40 cellular contexts compared by ENCODE assay signal in the genomic region with DNA sequence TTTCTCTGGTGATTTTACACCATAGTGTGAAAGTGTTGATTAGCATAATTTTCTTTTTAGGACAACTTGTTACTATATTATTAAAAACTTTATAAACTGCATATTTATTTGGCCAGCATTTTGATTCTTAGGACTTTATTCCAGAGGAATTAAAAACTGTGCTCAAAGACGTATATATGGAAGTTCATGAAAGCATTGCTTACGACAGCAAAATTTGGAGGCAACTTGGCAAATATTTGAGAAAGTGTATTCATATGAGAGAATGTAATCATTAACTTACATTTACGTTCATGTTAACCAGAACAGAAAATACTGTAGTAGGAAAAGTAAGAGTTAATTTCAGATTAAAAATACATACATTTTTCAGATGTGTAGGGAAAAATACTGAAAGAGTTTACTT.
"Had no signal": no experiment of that assay in that cellular context is flagged by ENCODE, and none has a peak within 500 bp of the region (broad histone marks: within the 10 kb centered on the region; RNA-seq: fewer than 3 reads in every experiment).

No MANE protein-coding gene starts in this region.

- H3K27ac Mint-ChIP-seq: activated naive CD4-positive, alpha-beta T cell treated with anti-CD3 and anti-CD28 coated beads for 36 hours; activated naive CD4-positive, alpha-beta T cell treated with anti-CD3 and anti-CD28 coated beads, Interleukin-2, amount 10 ng/mL, durations not matched to agents 7 days and 5 days; activated naive CD4-positive, alpha-beta T cell treated with anti-CD3 and anti-CD28 coated beads, Interleukin-2, amount 50 U/mL, for 24 hours; activated naive CD4-positive, alpha-beta T cell treated with anti-CD3 and anti-CD28 coated beads, Interleukin-2, amount 50 U/mL, for 72 hours; activated naive CD8-positive, alpha-beta T cell; activated naive CD8-positive, alpha-beta T cell treated with anti-CD3 and anti-CD28 coated beads for 36 hours; activated naive CD8-positive, alpha-beta T cell treated with anti-CD3 and anti-CD28 coated beads, Interleukin-2, amount 10 ng/mL, durations not matched to agents 7 days and 5 days; activated naive CD8-positive, alpha-beta T cell treated with anti-CD3 and anti-CD28 coated beads, Interleukin-2, amount 50 U/mL, for 24 hours; activated T-cell treated with anti-CD3 and anti-CD28 coated beads, Interleukin-2, amount 50 U/mL, for 24 hours; activated T-cell treated with anti-CD3 and anti-CD28 coated beads, Interleukin-2, amount 50 U/mL, for 72 hours; activated T-helper 1 cell treated with anti-CD3 and anti-CD28 coated beads, Interleukin-12 subunit alpha, Interleukin-12 subunit beta, Interleukin-2, Interleukin-4 antibody, amounts not matched to agents 30 ng/mL and 10 ng/mL and 1 ng/mL, durations not matched to agents 14 hours and 24 hours and 36 hours; activated T-helper 17 cell treated with anti-CD3 and anti-CD28 coated beads, Interleukin-2, amount 50 U/mL, for 72 hours; activated T-helper 2 cell treated with anti-CD3 and anti-CD28 coated beads, Interferon-gamma antibody, Interleukin-2, Interleukin-4, amounts not matched to agents 10 μg/mL and 5 μg/mL and 100 μg/mL, durations not matched to agents 14 hours and 24 hours and 36 hours; brain had no signal

- FAIRE-seq: astrocyte, bronchial epithelial cell had no signal

- H3K4me3 Mint-ChIP-seq: activated naive CD4-positive, alpha-beta T cell treated with anti-CD3 and anti-CD28 coated beads for 36 hours; activated naive CD4-positive, alpha-beta T cell treated with anti-CD3 and anti-CD28 coated beads, Interleukin-2, amount 10 ng/mL, durations not matched to agents 7 days and 5 days; activated naive CD4-positive, alpha-beta T cell treated with anti-CD3 and anti-CD28 coated beads, Interleukin-2, amount 50 U/mL, for 24 hours; activated naive CD8-positive, alpha-beta T cell; activated naive CD8-positive, alpha-beta T cell treated with anti-CD3 and anti-CD28 coated beads for 36 hours; activated naive CD8-positive, alpha-beta T cell treated with anti-CD3 and anti-CD28 coated beads, Interleukin-2, amount 10 ng/mL, durations not matched to agents 7 days and 5 days; activated naive CD8-positive, alpha-beta T cell treated with anti-CD3 and anti-CD28 coated beads, Interleukin-2, amount 50 U/mL, for 24 hours; activated T-cell treated with anti-CD3 and anti-CD28 coated beads, Interleukin-2, amount 50 U/mL, for 24 hours; activated T-cell treated with anti-CD3 and anti-CD28 coated beads, Interleukin-2, amount 50 U/mL, for 4 hours; activated T-cell treated with anti-CD3 and anti-CD28 coated beads, Interleukin-2, amount 50 U/mL, for 72 hours; activated T-helper 1 cell treated with anti-CD3 and anti-CD28 coated beads, Interleukin-12 subunit alpha, Interleukin-12 subunit beta, Interleukin-2, Interleukin-4 antibody, amounts not matched to agents 30 ng/mL and 10 ng/mL and 1 ng/mL, durations not matched to agents 14 hours and 24 hours and 36 hours; activated T-helper 17 cell treated with anti-CD3 and anti-CD28 coated beads, Interleukin-2, amount 50 U/mL, for 72 hours; brain; central memory CD8-positive, alpha-beta T cell had no signal

- DNase-seq: activated effector memory CD4-positive, alpha-beta T cell treated with anti-CD3 and anti-CD28 coated beads, Interleukin-2, amount 50 U/mL, for 16 hours; activated effector memory CD4-positive, alpha-beta T cell treated with Interleukin-2 at 50 U/mL for 16 hours; activated gamma-delta T cell; activated gamma-delta T cell treated with Interleukin-2 at 50 U/mL for 16 hours; activated naive CD4-positive, alpha-beta T cell; activated naive CD4-positive, alpha-beta T cell treated with anti-CD3 and anti-CD28 coated beads for 36 hours; activated naive CD4-positive, alpha-beta T cell treated with anti-CD3 and anti-CD28 coated beads, Interleukin-2, amount 10 ng/mL, durations not matched to agents 7 days and 5 days; activated naive CD4-positive, alpha-beta T cell treated with anti-CD3 and anti-CD28 coated beads, Interleukin-2, amount 50 U/mL, for 16 hours; activated naive CD4-positive, alpha-beta T cell treated with Interleukin-2 at 50 U/mL for 16 hours; activated naive CD8-positive, alpha-beta T cell treated with anti-CD3 and anti-CD28 coated beads for 36 hours; activated naive CD8-positive, alpha-beta T cell treated with anti-CD3 and anti-CD28 coated beads, Interleukin-2, amount 10 ng/mL, durations not matched to agents 7 days and 5 days; activated naive CD8-positive, alpha-beta T cell treated with anti-CD3 and anti-CD28 coated beads, Interleukin-2, amount 50 U/mL, for 24 hours; activated T-cell treated with anti-CD3 and anti-CD28 coated beads, Interleukin-2, amount 50 U/mL, for 1 hour; activated T-cell treated with anti-CD3 and anti-CD28 coated beads, Interleukin-2, amount 50 U/mL, for 24 hours; activated T-cell treated with anti-CD3 and anti-CD28 coated beads, Interleukin-2, amount 50 U/mL, for 4 hours; activated T-cell treated with anti-CD3 and anti-CD28 coated beads, Interleukin-2, amount 50 U/mL, for 48 hours; activated T-cell treated with anti-CD3 and anti-CD28 coated beads, Interleukin-2, amount 50 U/mL, for 72 hours; adrenal gland; amniotic stem cell; amygdala; anterior cingulate cortex; aorta; body of pancreas; brain microvascular endothelial cell; caudate nucleus; central memory CD4-positive, alpha-beta T cell; cerebellar nuclear complex had no signal

- ATAC-seq: activated naive CD4-positive, alpha-beta T cell treated with anti-CD3 and anti-CD28 coated beads, Interleukin-2, amount 50 U/mL, for 72 hours; activated naive CD8-positive, alpha-beta T cell treated with anti-CD3 and anti-CD28 coated beads, Interleukin-2, amount 50 U/mL, for 24 hours; activated T-cell treated with anti-CD3 and anti-CD28 coated beads, Interleukin-2, amount 50 U/mL, for 4 hours; activated T-cell treated with anti-CD3 and anti-CD28 coated beads, Interleukin-2, amount 50 U/mL, for 72 hours; activated T-helper 17 cell treated with anti-CD3 and anti-CD28 coated beads, Interleukin-2, amount 50 U/mL, for 72 hours; body of pancreas had no signal

- H3K9me3 ChIP-seq: adrenal gland, ascending aorta, body of pancreas, breast epithelium had no signal

- H3K36me3 ChIP-seq: adrenal gland, ascending aorta, brain microvascular endothelial cell, breast epithelium, cardiac muscle cell had no signal

- H3K36me3 Mint-ChIP-seq: activated naive CD4-positive, alpha-beta T cell treated with anti-CD3 and anti-CD28 coated beads, Interleukin-2, amount 10 ng/mL, durations not matched to agents 7 days and 5 days; activated naive CD4-positive, alpha-beta T cell treated with anti-CD3 and anti-CD28 coated beads, Interleukin-2, amount 50 U/mL, for 24 hours; activated naive CD4-positive, alpha-beta T cell treated with anti-CD3 and anti-CD28 coated beads, Interleukin-2, amount 50 U/mL, for 72 hours; activated naive CD8-positive, alpha-beta T cell; activated naive CD8-positive, alpha-beta T cell treated with anti-CD3 and anti-CD28 coated beads for 36 hours; activated naive CD8-positive, alpha-beta T cell treated with anti-CD3 and anti-CD28 coated beads, Interleukin-2, amount 10 ng/mL, durations not matched to agents 7 days and 5 days; brain had no signal

- H3K4me3 ChIP-seq: adrenal gland, ascending aorta, body of pancreas, breast epithelium, cardiac muscle cell had no signal

- H3K27me3 ChIP-seq: adrenal gland, ascending aorta, body of pancreas, brain microvascular endothelial cell, breast epithelium, cardiac muscle cell had no signal

- H3K27me3 Mint-ChIP-seq: brain had no signal

- H3K9me3 Mint-ChIP-seq: activated naive CD4-positive, alpha-beta T cell treated with anti-CD3 and anti-CD28 coated beads for 36 hours; activated naive CD4-positive, alpha-beta T cell treated with anti-CD3 and anti-CD28 coated beads, Interleukin-2, amount 10 ng/mL, durations not matched to agents 7 days and 5 days; activated naive CD4-positive, alpha-beta T cell treated with anti-CD3 and anti-CD28 coated beads, Interleukin-2, amount 50 U/mL, for 24 hours; activated naive CD4-positive, alpha-beta T cell treated with anti-CD3 and anti-CD28 coated beads, Interleukin-2, amount 50 U/mL, for 72 hours; activated naive CD8-positive, alpha-beta T cell treated with anti-CD3 and anti-CD28 coated beads for 36 hours; activated naive CD8-positive, alpha-beta T cell treated with anti-CD3 and anti-CD28 coated beads, Interleukin-2, amount 10 ng/mL, durations not matched to agents 7 days and 5 days; activated naive CD8-positive, alpha-beta T cell treated with anti-CD3 and anti-CD28 coated beads, Interleukin-2, amount 50 U/mL, for 24 hours; activated T-cell treated with anti-CD3 and anti-CD28 coated beads, Interleukin-2, amount 50 U/mL, for 24 hours; activated T-cell treated with anti-CD3 and anti-CD28 coated beads, Interleukin-2, amount 50 U/mL, for 4 hours; activated T-cell treated with anti-CD3 and anti-CD28 coated beads, Interleukin-2, amount 50 U/mL, for 72 hours; activated T-helper 1 cell treated with anti-CD3 and anti-CD28 coated beads, Interleukin-12 subunit alpha, Interleukin-12 subunit beta, Interleukin-2, Interleukin-4 antibody, amounts not matched to agents 30 ng/mL and 10 ng/mL and 1 ng/mL, durations not matched to agents 14 hours and 24 hours and 36 hours; activated T-helper 17 cell treated with anti-CD3 and anti-CD28 coated beads, Interleukin-2, amount 50 U/mL, for 72 hours; activated T-helper 2 cell treated with anti-CD3 and anti-CD28 coated beads, Interferon-gamma antibody, Interleukin-2, Interleukin-4, amounts not matched to agents 10 μg/mL and 5 μg/mL and 100 μg/mL, durations not matched to agents 14 hours and 24 hours and 36 hours; brain; central memory CD8-positive, alpha-beta T cell had no signal

- H3K27ac ChIP-seq: adrenal gland, ascending aorta, body of pancreas, brain microvascular endothelial cell, breast epithelium, cardiac muscle cell had no signal

- H3K4me1 Mint-ChIP-seq: activated naive CD4-positive, alpha-beta T cell treated with anti-CD3 and anti-CD28 coated beads, Interleukin-2, amount 10 ng/mL, durations not matched to agents 7 days and 5 days; activated naive CD4-positive, alpha-beta T cell treated with anti-CD3 and anti-CD28 coated beads, Interleukin-2, amount 50 U/mL, for 24 hours; activated naive CD8-positive, alpha-beta T cell treated with anti-CD3 and anti-CD28 coated beads for 36 hours; activated naive CD8-positive, alpha-beta T cell treated with anti-CD3 and anti-CD28 coated beads, Interleukin-2, amount 10 ng/mL, durations not matched to agents 7 days and 5 days; activated T-helper 17 cell treated with anti-CD3 and anti-CD28 coated beads, Interleukin-2, amount 50 U/mL, for 72 hours; central memory CD8-positive, alpha-beta T cell had no signal

- H3K4me1 ChIP-seq: breast epithelium had no signal
